Comparison of ENCODE assay signal across 32 cellular contexts in the genomic region with DNA sequence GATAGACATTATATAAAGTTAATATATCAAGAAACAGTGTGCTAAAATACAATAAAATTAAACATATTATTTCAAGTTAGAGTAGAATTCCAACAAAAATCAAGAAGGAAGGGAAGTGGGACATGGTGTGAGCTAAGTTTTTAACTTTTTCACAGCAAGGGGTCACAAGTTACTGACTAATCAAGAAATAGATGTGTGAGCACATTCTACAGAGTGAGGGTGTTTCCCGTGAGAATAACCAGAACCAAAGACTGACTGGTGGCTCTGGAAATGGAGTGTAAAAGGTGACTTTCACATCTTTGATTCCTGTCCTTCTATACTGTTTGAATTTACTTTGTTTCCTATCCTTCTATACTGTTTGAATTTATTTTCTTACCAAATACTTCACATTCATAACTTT.
"Had no signal": no experiment of that assay in that cellular context is flagged by ENCODE, and none has a peak within 500 bp of the region (broad histone marks: within the 10 kb centered on the region; RNA-seq: fewer than 3 reads in every experiment).

No MANE protein-coding gene starts in this region.

- H3K9me3 Mint-ChIP-seq: activated naive CD4-positive, alpha-beta T cell treated with anti-CD3 and anti-CD28 coated beads for 36 hours; activated naive CD4-positive, alpha-beta T cell treated with anti-CD3 and anti-CD28 coated beads, Interleukin-2, amount 50 U/mL, for 24 hours; activated naive CD8-positive, alpha-beta T cell treated with anti-CD3 and anti-CD28 coated beads, Interleukin-2, amount 50 U/mL, for 24 hours; central memory CD8-positive, alpha-beta T cell had no signal

- H3K27me3 Mint-ChIP-seq: activated B cell treated with CpG ODN at 0.5 μM for 24 hours; activated CD4-positive, alpha-beta memory T cell treated with anti-CD3 and anti-CD28 coated beads for 36 hours; activated CD4-positive, alpha-beta T cell treated with anti-CD3 and anti-CD28 coated beads, Interleukin-2, amount 10 ng/mL, durations not matched to agents 24 days and 14 days; activated CD8-positive, alpha-beta memory T cell treated with anti-CD3 and anti-CD28 coated beads, Interleukin-2, amount 10 ng/mL, durations not matched to agents 7 days and 5 days; activated naive CD4-positive, alpha-beta T cell treated with anti-CD3 and anti-CD28 coated beads, Interleukin-2, amount 50 U/mL, for 24 hours; activated naive CD8-positive, alpha-beta T cell treated with anti-CD3 and anti-CD28 coated beads for 36 hours; activated naive CD8-positive, alpha-beta T cell treated with anti-CD3 and anti-CD28 coated beads, Interleukin-2, amount 50 U/mL, for 24 hours; central memory CD8-positive, alpha-beta T cell; effector memory CD8-positive, alpha-beta T cell; T-helper 17 cell had no signal

- ATAC-seq: activated CD4-positive, CD25-positive, alpha-beta regulatory T cell treated with anti-CD3 and anti-CD28 coated beads, Interleukin-2, amount 50 U/mL, for 24 hours; activated CD8-positive, alpha-beta memory T cell treated with anti-CD3 and anti-CD28 coated beads, Interleukin-2, amount 10 ng/mL, durations not matched to agents 7 days and 5 days; activated CD8-positive, alpha-beta T cell treated with anti-CD3 and anti-CD28 coated beads, Interleukin-2, amount 10 ng/mL, durations not matched to agents 7 days and 5 days; activated naive CD8-positive, alpha-beta T cell treated with anti-CD3 and anti-CD28 coated beads, Interleukin-2, amount 50 U/mL, for 24 hours; effector memory CD8-positive, alpha-beta T cell; gastroesophageal sphincter; T-helper 17 cell had no signal

- H3K4me3 Mint-ChIP-seq: activated B cell treated with CpG ODN at 0.5 μM for 24 hours; activated CD4-positive, alpha-beta memory T cell treated with anti-CD3 and anti-CD28 coated beads for 36 hours; activated CD4-positive, alpha-beta T cell treated with anti-CD3 and anti-CD28 coated beads, Interleukin-2, amount 10 ng/mL, durations not matched to agents 24 days and 14 days; activated CD8-positive, alpha-beta memory T cell treated with anti-CD3 and anti-CD28 coated beads, Interleukin-2, amount 10 ng/mL, durations not matched to agents 7 days and 5 days; activated CD8-positive, alpha-beta T cell treated with anti-CD3 and anti-CD28 coated beads, Interleukin-2, amount 10 ng/mL, durations not matched to agents 7 days and 5 days; activated naive CD4-positive, alpha-beta T cell treated with anti-CD3 and anti-CD28 coated beads for 36 hours; activated naive CD4-positive, alpha-beta T cell treated with anti-CD3 and anti-CD28 coated beads, Interleukin-2, amount 50 U/mL, for 24 hours; activated naive CD8-positive, alpha-beta T cell treated with anti-CD3 and anti-CD28 coated beads for 36 hours; activated naive CD8-positive, alpha-beta T cell treated with anti-CD3 and anti-CD28 coated beads, Interleukin-2, amount 50 U/mL, for 24 hours; activated T-helper 1 cell treated with anti-CD3 and anti-CD28 coated beads, Interleukin-12 subunit alpha, Interleukin-12 subunit beta, Interleukin-2, Interleukin-4 antibody, amounts not matched to agents 30 ng/mL and 10 ng/mL and 1 ng/mL, durations not matched to agents 14 hours and 24 hours and 36 hours; central memory CD8-positive, alpha-beta T cell; effector memory CD8-positive, alpha-beta T cell; T-helper 17 cell; T-helper 2 cell treated with Interferon-gamma antibody and Interleukin-4, amounts not matched to agents 5 μg/mL and 100 μg/mL, for 36 hours had no signal

- FAIRE-seq: astrocyte, bronchial epithelial cell had no signal

- DNase-seq: activated B cell treated with CpG ODN at 0.5 μM for 24 hours; activated CD4-positive, alpha-beta memory T cell treated with anti-CD3 and anti-CD28 coated beads for 36 hours; activated CD4-positive, alpha-beta T cell treated with anti-CD3 and anti-CD28 coated beads, Interleukin-2, amount 10 ng/mL, durations not matched to agents 24 days and 14 days; activated CD8-positive, alpha-beta memory T cell treated with anti-CD3 and anti-CD28 coated beads, Interleukin-2, amount 10 ng/mL, durations not matched to agents 7 days and 5 days; activated CD8-positive, alpha-beta memory T cell treated with anti-CD3 and anti-CD28 coated beads, Interleukin-2, amount 50 U/mL, for 4 hours; activated CD8-positive, alpha-beta T cell treated with anti-CD3 and anti-CD28 coated beads, Interleukin-2, amount 10 ng/mL, durations not matched to agents 7 days and 5 days; activated effector memory CD4-positive, alpha-beta T cell treated with anti-CD3 and anti-CD28 coated beads, Interleukin-2, amount 50 U/mL, for 16 hours; activated naive CD4-positive, alpha-beta T cell treated with anti-CD3 and anti-CD28 coated beads for 36 hours; activated naive CD8-positive, alpha-beta T cell treated with anti-CD3 and anti-CD28 coated beads for 36 hours; activated naive CD8-positive, alpha-beta T cell treated with anti-CD3 and anti-CD28 coated beads, Interleukin-2, amount 50 U/mL, for 24 hours; activated T-cell treated with anti-CD3 and anti-CD28 coated beads, Interleukin-2, amount 50 U/mL, for 1 hour; activated T-cell treated with anti-CD3 and anti-CD28 coated beads, Interleukin-2, amount 50 U/mL, for 48 hours; adrenal gland; brain microvascular endothelial cell; cortex of kidney; dermis blood vessel endothelial cell; effector CD4-positive, alpha-beta T cell; effector memory CD8-positive, alpha-beta T cell; esophagus squamous epithelium; foreskin melanocyte; T-helper 1 cell; T-helper 17 cell; T1000; WERI-Rb-1 had no signal

- H3K27ac Mint-ChIP-seq: activated B cell treated with CpG ODN at 0.5 μM for 24 hours; activated CD4-positive, alpha-beta memory T cell treated with anti-CD3 and anti-CD28 coated beads for 36 hours; activated CD4-positive, alpha-beta T cell treated with anti-CD3 and anti-CD28 coated beads, Interleukin-2, amount 10 ng/mL, durations not matched to agents 24 days and 14 days; activated CD8-positive, alpha-beta memory T cell treated with anti-CD3 and anti-CD28 coated beads, Interleukin-2, amount 10 ng/mL, durations not matched to agents 7 days and 5 days; activated CD8-positive, alpha-beta T cell treated with anti-CD3 and anti-CD28 coated beads, Interleukin-2, amount 10 ng/mL, durations not matched to agents 7 days and 5 days; activated naive CD4-positive, alpha-beta T cell treated with anti-CD3 and anti-CD28 coated beads for 36 hours; activated naive CD4-positive, alpha-beta T cell treated with anti-CD3 and anti-CD28 coated beads, Interleukin-2, amount 50 U/mL, for 24 hours; activated naive CD8-positive, alpha-beta T cell treated with anti-CD3 and anti-CD28 coated beads for 36 hours; activated naive CD8-positive, alpha-beta T cell treated with anti-CD3 and anti-CD28 coated beads, Interleukin-2, amount 50 U/mL, for 24 hours; activated T-helper 1 cell treated with anti-CD3 and anti-CD28 coated beads, Interleukin-12 subunit alpha, Interleukin-12 subunit beta, Interleukin-2, Interleukin-4 antibody, amounts not matched to agents 30 ng/mL and 10 ng/mL and 1 ng/mL, durations not matched to agents 14 hours and 24 hours and 36 hours; effector memory CD8-positive, alpha-beta T cell; T-helper 17 cell; T-helper 2 cell treated with Interferon-gamma antibody and Interleukin-4, amounts not matched to agents 5 μg/mL and 100 μg/mL, for 36 hours had no signal

- H3K4me1 Mint-ChIP-seq: activated naive CD4-positive, alpha-beta T cell treated with anti-CD3 and anti-CD28 coated beads, Interleukin-2, amount 50 U/mL, for 24 hours; central memory CD8-positive, alpha-beta T cell; T-helper 17 cell had no signal
